In genomic region chrX:21657318-21658151, GRCh38 we compare ENCODE assay signal across 13 cellular contexts. TPM values are rescaled to one million over a fixed set of nuclear protein-coding genes. Genes with fewer than 3 reads are reported as not detected.
DNase-seq lines count a peak whose midpoint lies in the region; ATAC-seq and TF ChIP-seq lines count a peak whose summit lies in the region.
"Had no signal": no experiment of that assay in that cellular context is flagged by ENCODE, and none has a peak within 500 bp of the region (broad histone marks: within the 10 kb centered on the region; RNA-seq: fewer than 3 reads in every experiment).

No MANE protein-coding gene starts in this region.

- H3K27me3 ChIP-seq in H7 (ENCODE audit: control insufficient read depth, insufficient read depth, low read length): no peaks in the 10 kb centered on the region
- peaks cover 0 to 28% (median 0%) of the 10 kb centered on the region in 9 donors for H3K27me3 ChIP-seq in heart left ventricle

- H3K4me3 Mint-ChIP-seq in activated B cell treated with CpG ODN at 0.5 μM for 24 hours (peak overlapping the region; percentile 70), HFFc6 (no peak overlapping the region)

- H3K4me3 ChIP-seq in H7 (ENCODE audit: insufficient read depth, low read depth, low read length) (no peak overlapping the region), heart left ventricle (peak overlapping the region in 10 of 12 donors; percentile 27 to 58 (median 46))

- peak overlapping the region in 9 of 12 donors; percentile 31 to 92 (median 78) for H3K27ac ChIP-seq in heart left ventricle
- H3K27ac ChIP-seq: foreskin keratinocyte, lower lobe of right lung, parathyroid adenoma had no signal

- no peaks in the 10 kb centered on the region for H3K4me1 ChIP-seq in heart left ventricle
- H3K4me1 ChIP-seq: lower lobe of right lung, parathyroid adenoma had no signal

- intact Hi-C loops in activated B cell treated with CpG ODN at 0.5 μM for 24 hours (cut with micrococcal nuclease) (no loop called here), heart left ventricle (cut with DNase I) (no loop called here)

- H3K9me3 Mint-ChIP-seq in activated B cell treated with CpG ODN at 0.5 μM for 24 hours: no peaks in the 10 kb centered on the region
- H3K9me3 Mint-ChIP-seq in HFFc6: peaks cover 5% of the 10 kb centered on the region; the same call in 1 of the 2 replicates

- H3K36me3 ChIP-seq in H7 (replicated peaks; ENCODE audit: control insufficient read depth, insufficient read depth, low read length): no peaks in the 10 kb centered on the region
- no peaks in the 10 kb centered on the region for H3K36me3 ChIP-seq in heart left ventricle
- H3K36me3 ChIP-seq: lower lobe of right lung had no signal

- CTCF ChIA-PET in activated B cell treated with CpG ODN at 0.5 μM for 24 hours (lab: Charles Lee): no interaction called here

- DNase-seq in H7 (peak; percentile 35), activated B cell treated with CpG ODN at 0.5 μM for 24 hours (no peak), heart left ventricle (peak in 1 of 5 donors; percentile 43), HFFc6 (no peak), GDM1 (lab: John Stamatoyannopoulos, UW) (no peak)
- peak; percentile 20 for DNase-seq in stimulated activated CD8-positive, alpha-beta memory T cell treated with anti-CD3 and anti-CD28 coated beads, Interleukin-4, amount 100 ng/mL, for 48 hours
- DNase-seq: cortex of kidney, DMS 273 treated with DMSO at 0.1 percent for 48 hours, foreskin keratinocyte, lower lobe of right lung, NCI-H1436 treated with DMSO at 0.1 percent for 48 hours had no signal

- H3K36me3 Mint-ChIP-seq in activated B cell treated with CpG ODN at 0.5 μM for 24 hours (ENCODE audit: low read depth) (no peaks in the 10 kb centered on the region), HFFc6 (ENCODE audit: low read depth) (no peaks in the 10 kb centered on the region)

- 45 to 52% (median 49%) methylated on average over 19 to 57 of the region's 57 CpGs for WGBS in heart left ventricle, 4 donors

- POLR2A ChIA-PET in activated B cell treated with CpG ODN at 0.5 μM for 24 hours (lab: Charles Lee): no interaction called here

- peaks cover 0 to 4% (median 0%) of the 10 kb centered on the region in 12 donors for H3K9me3 ChIP-seq in heart left ventricle
- H3K9me3 ChIP-seq: lower lobe of right lung had no signal

- no peak for TF ChIP-seq POLR2A in heart left ventricle (IDR thresholded peaks at IDR 0.05)

- ATAC-seq in activated B cell treated with CpG ODN at 0.5 μM for 24 hours (ENCODE audit: low read depth) (no peak), heart left ventricle (no peak), HG03095 (IDR thresholded peaks at IDR 0.05; ENCODE audit: unreplicated experiment) (no peak)

- H3K4me1 Mint-ChIP-seq in activated B cell treated with CpG ODN at 0.5 μM for 24 hours: peaks cover 10% of the 10 kb centered on the region
- no peaks in the 10 kb centered on the region for H3K4me1 Mint-ChIP-seq in HFFc6 (ENCODE audit: low read depth)

- H3K27ac Mint-ChIP-seq in activated B cell treated with CpG ODN at 0.5 μM for 24 hours (no peak overlapping the region), HFFc6 (no peak overlapping the region)

- TF ChIP-seq CTCF in activated B cell treated with CpG ODN at 0.5 μM for 24 hours (IDR thresholded peaks at IDR 0.05): no peak
- TF ChIP-seq CTCF in heart left ventricle (IDR thresholded peaks at IDR 0.05): no peak
- TF ChIP-seq CTCF in HFFc6 (IDR thresholded peaks at IDR 0.05): no peak

- H3K27me3 Mint-ChIP-seq in activated B cell treated with CpG ODN at 0.5 μM for 24 hours (peaks cover 10% of the 10 kb centered on the region), HFFc6 (ENCODE audit: insufficient read depth) (0 out of 2 replicates have a peak, but pooled peaks cover 1% of the 10 kb centered on the region)

RNA-seq across cellular contexts. Expression of gene KLHL34, which starts 0.6 kb away (rescaled TPM):
- not detected in 2 replicates for total RNA-seq in H7 (2014; rRNA removed; shearing (Covaris generic))
- total RNA-seq in activated B cell treated with CpG ODN at 0.5 μM for 24 hours (0.58 and 0.76 TPM in 2 replicates), heart left ventricle (10 to 100 TPM in 2 of 9 donors, 1 to 10 TPM in 7; 3.3 to 12.3 (median 6.1) TPM)
- polyA plus RNA-seq in heart left ventricle: 1 to 10 TPM; 3.4 to 3.9 TPM
- total RNA-seq in HFFc6 (2021; fragmentation: NEBNext Ultra II Directional; extraction: Animal tissue kit (Norgen Biotek cat#: 25700)): not detected
- total RNA-seq: lower lobe of right lung had no signal

Comparison
In these comparisons a context has a peak if more than half of its experiments do, and no peak if none do; other contexts are left out.
1. DNase-seq: peak in H7 (single experiment) and stimulated activated CD8-positive, alpha-beta memory T cell treated with anti-CD3 and anti-CD28 coated beads, Interleukin-4, amount 100 ng/mL, for 48 hours (single experiment); none in activated B cell treated with CpG ODN at 0.5 μM for 24 hours (single experiment), HFFc6 (single experiment) and GDM1 (single experiment).